1 cellular context compared by ENCODE assay signal in the genomic region with DNA sequence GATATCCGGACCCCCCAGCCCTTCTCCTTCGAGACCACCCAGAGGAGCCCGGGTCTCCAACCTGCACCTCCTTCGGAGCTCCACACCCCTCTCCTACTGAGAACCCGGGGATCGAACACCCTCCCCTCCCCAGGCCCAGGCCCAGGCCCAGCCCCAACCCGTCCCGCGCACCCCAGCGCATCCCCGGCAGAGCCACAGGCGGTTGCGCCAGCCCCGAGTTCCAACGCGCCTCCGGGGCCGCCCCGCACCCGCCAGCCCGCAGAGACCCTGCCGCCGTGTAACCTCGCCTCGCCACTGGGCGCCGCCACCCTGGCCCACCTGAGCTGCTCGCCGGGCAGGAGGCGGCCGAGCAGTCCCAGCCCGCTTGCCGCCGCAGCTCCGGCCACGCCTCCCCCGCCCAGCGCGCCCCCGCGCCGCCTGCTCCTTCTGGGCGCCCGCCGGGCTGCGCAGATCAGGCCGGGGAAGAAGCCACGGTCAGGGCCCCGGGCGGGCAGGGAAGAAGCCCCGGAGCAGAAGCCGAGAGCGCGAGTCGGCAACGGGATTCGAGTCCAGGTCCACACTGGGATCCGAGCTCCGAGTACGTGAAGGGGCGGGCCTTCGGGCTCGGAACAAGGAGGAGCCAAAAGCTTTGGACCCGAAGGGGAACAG.
TF ChIP-seq lines count a peak whose summit lies in the region.

A gene with protein sequence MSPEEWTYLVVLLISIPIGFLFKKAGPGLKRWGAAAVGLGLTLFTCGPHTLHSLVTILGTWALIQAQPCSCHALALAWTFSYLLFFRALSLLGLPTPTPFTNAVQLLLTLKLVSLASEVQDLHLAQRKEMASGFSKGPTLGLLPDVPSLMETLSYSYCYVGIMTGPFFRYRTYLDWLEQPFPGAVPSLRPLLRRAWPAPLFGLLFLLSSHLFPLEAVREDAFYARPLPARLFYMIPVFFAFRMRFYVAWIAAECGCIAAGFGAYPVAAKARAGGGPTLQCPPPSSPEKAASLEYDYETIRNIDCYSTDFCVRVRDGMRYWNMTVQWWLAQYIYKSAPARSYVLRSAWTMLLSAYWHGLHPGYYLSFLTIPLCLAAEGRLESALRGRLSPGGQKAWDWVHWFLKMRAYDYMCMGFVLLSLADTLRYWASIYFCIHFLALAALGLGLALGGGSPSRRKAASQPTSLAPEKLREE (minus strand): TSS at position 561 of the 648 bp plus-strand sequence. CDS start 1,072 bp downstream, outside the sequence.

TF ChIP-seq in GM12878, 131 proteins besides CTCF, POLR2A, EP300 and RAD21 (continued from another document and continues in another):
- TF ChIP-seq CUX1 (IDR thresholded peaks at IDR 0.05; ENCODE audit: insufficient replicate concordance, low read depth, low read length): no peak
- no peak for TF ChIP-seq STAT3 (IDR thresholded peaks at IDR 0.05; ENCODE audit: low read depth, low read length)
- TF ChIP-seq ZNF217 (IDR thresholded peaks at IDR 0.05): no peak
- TF ChIP-seq POLR2AphosphoS2 (IDR thresholded peaks at IDR 0.05; ENCODE audit: low read depth, low read length): no peak
- no peak for TF ChIP-seq IKZF2 (IDR thresholded peaks at IDR 0.05)
- TF ChIP-seq ZZZ3 (IDR thresholded peaks at IDR 0.05; ENCODE audit: control insufficient read depth, insufficient read length, low read depth): no peak
- TF ChIP-seq CEBPZ (IDR thresholded peaks at IDR 0.05; ENCODE audit: low read depth, low read length): no peak
- no peak for TF ChIP-seq TBL1XR1 (IDR thresholded peaks at IDR 0.05; ENCODE audit: low read depth, low read length)
- no peak for TF ChIP-seq ASH2L (IDR thresholded peaks at IDR 0.05; ENCODE audit: borderline replicate concordance, low read depth)
- TF ChIP-seq MXI1 (IDR thresholded peaks at IDR 0.05; ENCODE audit: low read depth, low read length): peak; percentile 37; the same call in 1 of the 2 replicates
- TF ChIP-seq, protein P1, sequence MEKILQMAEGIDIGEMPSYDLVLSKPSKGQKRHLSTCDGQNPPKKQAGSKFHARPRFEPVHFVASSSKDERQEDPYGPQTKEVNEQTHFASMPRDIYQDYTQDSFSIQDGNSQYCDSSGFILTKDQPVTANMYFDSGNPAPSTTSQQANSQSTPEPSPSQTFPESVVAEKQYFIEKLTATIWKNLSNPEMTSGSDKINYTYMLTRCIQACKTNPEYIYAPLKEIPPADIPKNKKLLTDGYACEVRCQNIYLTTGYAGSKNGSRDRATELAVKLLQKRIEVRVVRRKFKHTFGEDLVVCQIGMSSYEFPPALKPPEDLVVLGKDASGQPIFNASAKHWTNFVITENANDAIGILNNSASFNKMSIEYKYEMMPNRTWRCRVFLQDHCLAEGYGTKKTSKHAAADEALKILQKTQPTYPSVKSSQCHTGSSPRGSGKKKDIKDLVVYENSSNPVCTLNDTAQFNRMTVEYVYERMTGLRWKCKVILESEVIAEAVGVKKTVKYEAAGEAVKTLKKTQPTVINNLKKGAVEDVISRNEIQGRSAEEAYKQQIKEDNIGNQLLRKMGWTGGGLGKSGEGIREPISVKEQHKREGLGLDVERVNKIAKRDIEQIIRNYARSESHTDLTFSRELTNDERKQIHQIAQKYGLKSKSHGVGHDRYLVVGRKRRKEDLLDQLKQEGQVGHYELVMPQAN (conservative IDR thresholded peaks at IDR 0.05): peak; percentile 89
- TF ChIP-seq POU2F2 (IDR thresholded peaks at IDR 0.05; ENCODE audit: borderline replicate concordance, low read depth, low read length): no peak
- no peak for TF ChIP-seq HDAC6 (IDR thresholded peaks at IDR 0.05; ENCODE audit: unreplicated experiment)
- peak in 1 of 2 experiments; percentile 95; a peak in 2 of 3 replicates for TF ChIP-seq EGR1 (IDR thresholded peaks at IDR 0.05; ENCODE audit: borderline replicate concordance in 1 of 2, low read depth in 2 of 2, low read length in 2 of 2)
- TF ChIP-seq EZH2 (IDR thresholded peaks at IDR 0.05; ENCODE audit: borderline replicate concordance, control insufficient read depth, low read depth, low read length): no peak
- TF ChIP-seq RBBP5 (conservative IDR thresholded peaks at IDR 0.05): no peak
- no peak for TF ChIP-seq CBFB (IDR thresholded peaks at IDR 0.05; ENCODE audit: low read depth)
- TF ChIP-seq SMARCA5 (IDR thresholded peaks at IDR 0.05): peak; percentile 93
- TF ChIP-seq SRF (IDR thresholded peaks at IDR 0.05; ENCODE audit: low read depth in 2 of 2, low read length in 2 of 2): 0 out of 4 replicates have a peak, but pooled peaks of 1 of the 2 experiments have one; percentile 9
- peak; percentile 75 for TF ChIP-seq SIN3A (IDR thresholded peaks at IDR 0.05; ENCODE audit: low read depth, low read length)
- TF ChIP-seq, protein P2, sequence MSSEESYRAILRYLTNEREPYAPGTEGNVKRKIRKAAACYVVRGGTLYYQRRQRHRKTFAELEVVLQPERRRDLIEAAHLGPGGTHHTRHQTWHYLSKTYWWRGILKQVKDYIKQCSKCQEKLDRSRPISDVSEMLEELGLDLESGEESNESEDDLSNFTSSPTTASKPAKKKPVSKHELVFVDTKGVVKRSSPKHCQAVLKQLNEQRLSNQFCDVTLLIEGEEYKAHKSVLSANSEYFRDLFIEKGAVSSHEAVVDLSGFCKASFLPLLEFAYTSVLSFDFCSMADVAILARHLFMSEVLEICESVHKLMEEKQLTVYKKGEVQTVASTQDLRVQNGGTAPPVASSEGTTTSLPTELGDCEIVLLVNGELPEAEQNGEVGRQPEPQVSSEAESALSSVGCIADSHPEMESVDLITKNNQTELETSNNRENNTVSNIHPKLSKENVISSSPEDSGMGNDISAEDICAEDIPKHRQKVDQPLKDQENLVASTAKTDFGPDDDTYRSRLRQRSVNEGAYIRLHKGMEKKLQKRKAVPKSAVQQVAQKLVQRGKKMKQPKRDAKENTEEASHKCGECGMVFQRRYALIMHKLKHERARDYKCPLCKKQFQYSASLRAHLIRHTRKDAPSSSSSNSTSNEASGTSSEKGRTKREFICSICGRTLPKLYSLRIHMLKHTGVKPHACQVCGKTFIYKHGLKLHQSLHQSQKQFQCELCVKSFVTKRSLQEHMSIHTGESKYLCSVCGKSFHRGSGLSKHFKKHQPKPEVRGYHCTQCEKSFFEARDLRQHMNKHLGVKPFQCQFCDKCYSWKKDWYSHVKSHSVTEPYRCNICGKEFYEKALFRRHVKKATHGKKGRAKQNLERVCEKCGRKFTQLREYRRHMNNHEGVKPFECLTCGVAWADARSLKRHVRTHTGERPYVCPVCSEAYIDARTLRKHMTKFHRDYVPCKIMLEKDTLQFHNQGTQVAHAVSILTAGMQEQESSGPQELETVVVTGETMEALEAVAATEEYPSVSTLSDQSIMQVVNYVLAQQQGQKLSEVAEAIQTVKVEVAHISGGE (CRISPR knock-in tag; IDR thresholded peaks at IDR 0.05): no peak
- TF ChIP-seq NR2C1 (IDR thresholded peaks at IDR 0.05): no peak
- TF ChIP-seq ZNF274 (IDR thresholded peaks at IDR 0.05; ENCODE audit: insufficient read depth, insufficient read length): no peak
- peak; percentile 81 for TF ChIP-seq DPF2 (IDR thresholded peaks at IDR 0.05)
- TF ChIP-seq TCF3 (IDR thresholded peaks at IDR 0.05; ENCODE audit: borderline replicate concordance, insufficient read depth, low read depth, low read length): 0 out of 2 replicates have a peak, but pooled peaks have one; percentile 8
- TF ChIP-seq POLR2AphosphoS5 (IDR thresholded peaks at IDR 0.05; ENCODE audit: low read length): peak; percentile 53; the same call in 1 of the 2 replicates
- no peak for TF ChIP-seq ATF7 (IDR thresholded peaks at IDR 0.05; ENCODE audit: low read depth)
- TF ChIP-seq SMAD5 (IDR thresholded peaks at IDR 0.05; ENCODE audit: low read depth): no peak
- 0 out of 2 replicates have a peak, but pooled peaks have one; percentile 9 for TF ChIP-seq NRF1 (conservative IDR thresholded peaks at IDR 0.05; ENCODE audit: low read depth, low read length)
- peak; percentile 60 for TF ChIP-seq SP1 (IDR thresholded peaks at IDR 0.05; ENCODE audit: low read depth, low read length)
- TF ChIP-seq, protein P3, sequence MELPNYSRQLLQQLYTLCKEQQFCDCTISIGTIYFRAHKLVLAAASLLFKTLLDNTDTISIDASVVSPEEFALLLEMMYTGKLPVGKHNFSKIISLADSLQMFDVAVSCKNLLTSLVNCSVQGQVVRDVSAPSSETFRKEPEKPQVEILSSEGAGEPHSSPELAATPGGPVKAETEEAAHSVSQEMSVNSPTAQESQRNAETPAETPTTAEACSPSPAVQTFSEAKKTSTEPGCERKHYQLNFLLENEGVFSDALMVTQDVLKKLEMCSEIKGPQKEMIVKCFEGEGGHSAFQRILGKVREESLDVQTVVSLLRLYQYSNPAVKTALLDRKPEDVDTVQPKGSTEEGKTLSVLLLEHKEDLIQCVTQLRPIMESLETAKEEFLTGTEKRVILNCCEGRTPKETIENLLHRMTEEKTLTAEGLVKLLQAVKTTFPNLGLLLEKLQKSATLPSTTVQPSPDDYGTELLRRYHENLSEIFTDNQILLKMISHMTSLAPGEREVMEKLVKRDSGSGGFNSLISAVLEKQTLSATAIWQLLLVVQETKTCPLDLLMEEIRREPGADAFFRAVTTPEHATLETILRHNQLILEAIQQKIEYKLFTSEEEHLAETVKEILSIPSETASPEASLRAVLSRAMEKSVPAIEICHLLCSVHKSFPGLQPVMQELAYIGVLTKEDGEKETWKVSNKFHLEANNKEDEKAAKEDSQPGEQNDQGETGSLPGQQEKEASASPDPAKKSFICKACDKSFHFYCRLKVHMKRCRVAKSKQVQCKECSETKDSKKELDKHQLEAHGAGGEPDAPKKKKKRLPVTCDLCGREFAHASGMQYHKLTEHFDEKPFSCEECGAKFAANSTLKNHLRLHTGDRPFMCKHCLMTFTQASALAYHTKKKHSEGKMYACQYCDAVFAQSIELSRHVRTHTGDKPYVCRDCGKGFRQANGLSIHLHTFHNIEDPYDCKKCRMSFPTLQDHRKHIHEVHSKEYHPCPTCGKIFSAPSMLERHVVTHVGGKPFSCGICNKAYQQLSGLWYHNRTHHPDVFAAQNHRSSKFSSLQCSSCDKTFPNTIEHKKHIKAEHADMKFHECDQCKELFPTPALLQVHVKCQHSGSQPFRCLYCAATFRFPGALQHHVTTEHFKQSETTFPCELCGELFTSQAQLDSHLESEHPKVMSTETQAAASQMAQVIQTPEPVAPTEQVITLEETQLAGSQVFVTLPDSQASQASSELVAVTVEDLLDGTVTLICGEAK (IDR thresholded peaks at IDR 0.05; ENCODE audit: borderline replicate concordance): no peak
- no peak for TF ChIP-seq PKNOX1 (IDR thresholded peaks at IDR 0.05)
- peak; percentile 98 for TF ChIP-seq ZNF207 (IDR thresholded peaks at IDR 0.05; ENCODE audit: borderline replicate concordance)
- TF ChIP-seq IKZF1 (conservative IDR thresholded peaks at IDR 0.05): peak; percentile 85
- no peak for TF ChIP-seq TARDBP (IDR thresholded peaks at IDR 0.05; ENCODE audit: borderline replicate concordance)
